Comparison of ENCODE assay signal across 8 cellular contexts in genomic region chr17:73342057-73342522, GRCh38. TPM values are rescaled to one million over a fixed set of nuclear protein-coding genes. Genes with fewer than 3 reads are reported as not detected.
A peak's percentile ranks its signal among the peaks of the same experiment; 100 is the strongest.
DNase-seq lines count a peak whose midpoint lies in the region; ATAC-seq and TF ChIP-seq lines count a peak whose summit lies in the region.

No MANE protein-coding gene starts in this region.

- WGBS in suprapubic skin: 49% methylated on average over 12 of the region's 12 CpGs

- no peak for TF ChIP-seq POLR2A in suprapubic skin (IDR thresholded peaks at IDR 0.05)

- peaks cover 48% of the 10 kb centered on the region for H3K4me1 ChIP-seq in suprapubic skin

- no peak for TF ChIP-seq EP300 in suprapubic skin (IDR thresholded peaks at IDR 0.05)

- peak overlapping the region; percentile 94 for H3K27ac ChIP-seq in caudate nucleus (ENCODE audit: low read depth, low read length)
- peak overlapping the region; percentile 65 for H3K27ac ChIP-seq in suprapubic skin

- H3K4me3 ChIP-seq in kidney epithelial cell (ENCODE audit: low read depth, low read length) (no peak overlapping the region), suprapubic skin (no peak overlapping the region)

- DNase-seq in NCI-H1436 (lab: John Stamatoyannopoulos, UW) (peak; percentile 65), NCI-H1436 treated with DMSO at 0.1 percent for 48 hours (lab: John Stamatoyannopoulos, UW) (no peak), caudate nucleus (lab: John Stamatoyannopoulos, UW) (peak in 60 of 61 donors; percentile 29 to 97 (median 91)), kidney epithelial cell (ENCODE audit: low read depth) (peak; percentile 93), suprapubic skin (ENCODE audit: low spot score in 2 of 2) (peak in 1 of 2 donors; percentile 82), NCI-H1930 (lab: John Stamatoyannopoulos, UW) (no peak), activated gamma-delta T cell treated with Interleukin-2 at 50 U/mL for 16 hours (no peak)

- ATAC-seq in HG03108 (IDR thresholded peaks at IDR 0.05; ENCODE audit: unreplicated experiment): no peak

- TF ChIP-seq CTCF in kidney epithelial cell (IDR thresholded peaks at IDR 0.05; ENCODE audit: insufficient read depth, low read length, poor library complexity, severe bottlenecking) (no peak), suprapubic skin (IDR thresholded peaks at IDR 0.05) (no peak)

- H3K27me3 ChIP-seq in kidney epithelial cell (ENCODE audit: control insufficient read depth, insufficient read depth, low read length) (no peaks in the 10 kb centered on the region), suprapubic skin (no peaks in the 10 kb centered on the region)

- H3K9me3 ChIP-seq in suprapubic skin: no peaks in the 10 kb centered on the region

- no peaks in the 10 kb centered on the region for H3K36me3 ChIP-seq in kidney epithelial cell (ENCODE audit: control insufficient read depth, insufficient read depth, low read length)
- no peaks in the 10 kb centered on the region for H3K36me3 ChIP-seq in suprapubic skin

RNA-seq across cellular contexts. Expression of gene CDC42EP4, which starts 30.3 kb away (rescaled TPM):
- total RNA-seq in kidney epithelial cell (41.9 and 43.3 TPM in 2 replicates), suprapubic skin (10 to 100 TPM; 60.0 to 86.8 (median 81.5) TPM)

Comparison
In these comparisons a context has a peak if more than half of its experiments do, and no peak if none do; other contexts are left out.
1. DNase-seq: peak in NCI-H1436 (single experiment), caudate nucleus (60 of 61) and kidney epithelial cell (single experiment); none in NCI-H1436 treated with DMSO at 0.1 percent for 48 hours (single experiment), NCI-H1930 (0 of 2) and activated gamma-delta T cell treated with Interleukin-2 at 50 U/mL for 16 hours (single experiment).